ENCODE assay signal across 9 cellular contexts in genomic region chr1:156021087-156021416, GRCh38. TPM values are rescaled to one million over a fixed set of nuclear protein-coding genes. Genes with fewer than 3 reads are reported as not detected.
DNase-seq lines count a peak whose midpoint lies in the region; ATAC-seq, FAIRE-seq and TF ChIP-seq lines count a peak whose summit lies in the region.
"Had no signal": no experiment of that assay in that cellular context is flagged by ENCODE, and none has a peak within 500 bp of the region (broad histone marks: within the 10 kb centered on the region; RNA-seq: fewer than 3 reads in every experiment).

No MANE protein-coding gene starts in this region.

- H3K4me1 ChIP-seq in NT2/D1 (ENCODE audit: insufficient read depth, insufficient read length) (peaks cover 2% of the 10 kb centered on the region), endocrine pancreas (ENCODE audit: control insufficient read depth, insufficient read depth, low read length) (peaks cover 6% of the 10 kb centered on the region), neutrophil (ENCODE audit: control insufficient read depth in 1 of 2, insufficient read depth in 1 of 2, low read depth in 1 of 2, low read length in 1 of 2) (peaks cover 21 to 22% of the 10 kb centered on the region in 2 experiments)

- no peak for ATAC-seq in CD4-positive, alpha-beta T cell (ENCODE audit: poor library complexity)
- no peak for ATAC-seq in GM19395 (IDR thresholded peaks at IDR 0.05; ENCODE audit: unreplicated experiment)

- H3K9me3 ChIP-seq in CD4-positive, alpha-beta T cell (ENCODE audit: control insufficient read depth, low read length), result no peaks in the 10 kb centered on the region
- H3K9me3 ChIP-seq in NT2/D1 (ENCODE audit: insufficient read depth, low read length) (no peaks in the 10 kb centered on the region), endocrine pancreas (ENCODE audit: control insufficient read depth, low read length) (no peaks in the 10 kb centered on the region), neutrophil (no peaks in the 10 kb centered on the region)

- peak overlapping the region; percentile 92 for H3K4me3 ChIP-seq in NT2/D1 (ENCODE audit: insufficient read length, low read depth)
- peak overlapping the region; percentile 58 for H3K4me3 ChIP-seq in endocrine pancreas (ENCODE audit: control insufficient read depth, insufficient read depth, low read length)
- peak overlapping the region; percentile 73 to 93 for H3K4me3 ChIP-seq in neutrophil (ENCODE audit: low read depth in 1 of 2, low read length in 1 of 2)

- no peaks in the 10 kb centered on the region for H3K9me3 Mint-ChIP-seq in CD4-positive, alpha-beta T cell

- peaks cover 41% of the 10 kb centered on the region for H3K4me1 Mint-ChIP-seq in CD4-positive, alpha-beta T cell (ENCODE audit: low read depth)

- peaks cover 4% of the 10 kb centered on the region for H3K27me3 Mint-ChIP-seq in CD4-positive, alpha-beta T cell

- FAIRE-seq in GM19239 (lab: Jason Lieb, UNC) (no peak), GM12891 (lab: Jason Lieb, UNC) (no peak)

- CTCF ChIA-PET in CD4-positive, alpha-beta T cell (lab: Charles Lee), result interaction anchor here (1.6 to 2.3 kb wide), 2 partner anchors 32 to 45 kb away, joined by 3 to 16 read pairs; partner anchors contain the start of genes LAMTOR2 and UBQLN4

- TF ChIP-seq CTCF in CD4-positive, alpha-beta T cell (IDR thresholded peaks at IDR 0.05), result no peak
- no peak for TF ChIP-seq CTCF in neutrophil (IDR thresholded peaks at IDR 0.05)

- TF ChIP-seq POLR2A in GM12891 (IDR thresholded peaks at IDR 0.05; ENCODE audit: low read depth, low read length), result no peak

- no peak for DNase-seq in CD4-positive, alpha-beta T cell
- no peak for DNase-seq in NT2/D1 (ENCODE audit: low read depth, low spot score)
- DNase-seq in GM19239 (ENCODE audit: insufficient read length, low spot score), result no peak
- DNase-seq in GM12891 (ENCODE audit: insufficient read length, low spot score), result no peak
- no peak for DNase-seq in hippocampal formation (lab: John Stamatoyannopoulos, UW)

- peak overlapping the region; percentile 38 for H3K27ac ChIP-seq in CD4-positive, alpha-beta T cell (ENCODE audit: low read depth, low read length)
- peak overlapping the region; percentile 87 for H3K27ac ChIP-seq in neutrophil

- H3K9ac ChIP-seq in NT2/D1 (ENCODE audit: insufficient read length, low read depth) (peak overlapping the region; percentile 91), endocrine pancreas (ENCODE audit: control insufficient read depth, insufficient read depth, low read length) (peak overlapping the region; percentile 0)

- peaks cover 37% of the 10 kb centered on the region for H3K36me3 ChIP-seq in NT2/D1 (ENCODE audit: insufficient read depth, insufficient read length, low read length)
- peaks cover 4% of the 10 kb centered on the region for H3K36me3 ChIP-seq in endocrine pancreas (ENCODE audit: control insufficient read depth, insufficient read depth, low read length)
- peaks cover 31% of the 10 kb centered on the region for H3K36me3 ChIP-seq in neutrophil

- peaks cover 43% of the 10 kb centered on the region for H3K36me3 Mint-ChIP-seq in CD4-positive, alpha-beta T cell (ENCODE audit: low read depth)

- intact Hi-C loops in CD4-positive, alpha-beta T cell (cut with DNase I, micrococcal nuclease), result loop anchor here in 1 of 2 experiments (2.0 kb wide), 1 partner anchor 34 kb away; the partner anchor contains the start of gene LAMTOR2

- POLR2A ChIA-PET in CD4-positive, alpha-beta T cell (lab: Charles Lee), result interaction anchor here (1.4 to 1.6 kb wide), 2 partner anchors 20 to 87 kb away, joined by 4 to 5 read pairs; partner anchors contain the start of gene KHDC4

- peak overlapping the region; percentile 91 for H3K27ac Mint-ChIP-seq in CD4-positive, alpha-beta T cell

- peak overlapping the region; percentile 100 for H3K4me3 Mint-ChIP-seq in CD4-positive, alpha-beta T cell

- H3K27me3 ChIP-seq in CD4-positive, alpha-beta T cell (ENCODE audit: control insufficient read depth, insufficient read depth, low read length), result no peaks in the 10 kb centered on the region
- H3K27me3 ChIP-seq in NT2/D1 (ENCODE audit: insufficient read depth, insufficient read length), result peaks cover 5% of the 10 kb centered on the region
- H3K27me3 ChIP-seq in endocrine pancreas (ENCODE audit: control insufficient read depth, insufficient read depth, low read length), result no peaks in the 10 kb centered on the region
- H3K27me3 ChIP-seq in neutrophil, result peaks cover 14% of the 10 kb centered on the region

TF ChIP-seq in GM12891, 5 proteins besides CTCF, POLR2A, EP300 and RAD21:
- TF ChIP-seq SPI1 (IDR thresholded peaks at IDR 0.05; ENCODE audit: low read depth, low read length) (no peak), POU2F2 (IDR thresholded peaks at IDR 0.05; ENCODE audit: low read depth, low read length) (no peak), PAX5 (IDR thresholded peaks at IDR 0.05; ENCODE audit: insufficient read depth, low read length, severe bottlenecking) (no peak), TAF1 (IDR thresholded peaks at IDR 0.05; ENCODE audit: low read depth, low read length) (no peak), POLR2AphosphoS5 (IDR thresholded peaks at IDR 0.05; ENCODE audit: low read depth, low read length) (no peak)
TF ChIP-seq in GM12891: peak in this region for 0.

RNA-seq across cellular contexts. Expression of gene SSR2, which starts 0.3 kb away (rescaled TPM):
- total RNA-seq in CD4-positive, alpha-beta T cell, result 100 to 1,000 TPM; 223 to 225 TPM
- polyA plus RNA-seq in GM12891 (2012; ENCODE audit: low read depth, missing spikeins), result 186 TPM

RNA-seq across cellular contexts. Expression of gene UBQLN4, which starts 32.5 kb away (rescaled TPM):
- 10 to 100 TPM; 10.6 to 11.9 TPM for total RNA-seq in CD4-positive, alpha-beta T cell
- polyA plus RNA-seq in GM12891 (2012; ENCODE audit: low read depth, missing spikeins), result 16.5 TPM

RNA-seq across cellular contexts. Expression of gene LAMTOR2, which starts 33.5 kb away (rescaled TPM):
- total RNA-seq in CD4-positive, alpha-beta T cell, result 1 to 10 TPM; 7.0 to 8.7 TPM
- 81.3 TPM for polyA plus RNA-seq in GM12891 (2012; ENCODE audit: low read depth, missing spikeins)

RNA-seq across cellular contexts. Expression of gene RAB25, which starts 39.9 kb away (rescaled TPM):
- total RNA-seq in CD4-positive, alpha-beta T cell, result 1 to 10 TPM in 1 of 2 experiments, under 1 TPM in 1; 0.58 to 1.3 TPM
- polyA plus RNA-seq in GM12891 (2012; ENCODE audit: low read depth, missing spikeins), result 0.09 TPM
- total RNA-seq: dermis microvascular lymphatic vessel endothelial cell had no signal

RNA-seq across cellular contexts. Expression of gene ARHGEF2, which starts 42.7 kb away (rescaled TPM):
- 10 to 100 TPM; 54.8 to 62.4 TPM for total RNA-seq in CD4-positive, alpha-beta T cell
- 45.2 TPM for polyA plus RNA-seq in GM12891 (2012; ENCODE audit: low read depth, missing spikeins)
